ENCODE assay signal across 8 cellular contexts in the genomic region with DNA sequence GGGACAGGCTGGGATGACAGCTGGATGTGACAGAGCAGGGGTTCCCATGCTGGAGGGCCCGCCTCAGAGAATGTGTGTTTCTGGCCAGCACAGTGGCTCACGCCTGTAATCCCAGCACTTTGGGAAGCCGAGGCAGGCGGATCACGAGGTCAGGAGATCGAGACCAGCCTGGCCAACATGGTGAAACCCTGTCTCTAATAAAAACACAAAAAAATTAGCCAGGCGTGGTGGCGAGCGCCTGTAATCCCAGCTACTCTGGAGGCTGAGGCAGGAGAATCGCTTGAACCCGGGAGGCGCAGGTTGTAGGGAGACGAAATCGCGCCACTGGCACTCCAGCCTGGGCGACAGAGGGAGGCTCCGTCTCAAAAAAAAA.
DNase-seq lines count a peak whose midpoint lies in the region; ATAC-seq and TF ChIP-seq lines count a peak whose summit lies in the region.
"Not testable (repeated sequence)": the region's sequence is repeated elsewhere in the genome, so short reads cannot be mapped to it uniquely, and the experiment has no call there.

No MANE protein-coding gene starts in this region.

- H3K9ac ChIP-seq in OCI-LY1 (ENCODE audit: low read length) = peak overlapping the region; percentile 52
- H3K9ac ChIP-seq in mesendoderm (ENCODE audit: low read length) = not testable (repeated sequence)

- H2BK15ac ChIP-seq in mesendoderm (replicated peaks; ENCODE audit: low read depth) = not testable (repeated sequence)

- CTCF ChIA-PET in activated CD8-positive, alpha-beta T cell treated with anti-CD3 and anti-CD28 coated beads, Interleukin-2, amount 10 ng/mL, durations not matched to agents 7 days and 5 days (lab: Charles Lee) = not testable (repeated sequence)
- CTCF ChIA-PET in MCF 10A (lab: Yijun Ruan, JAX) = interaction anchor here (0.6 to 3.5 kb wide), 2 partner anchors 12 to 14 kb away, joined by 3 to 14 read pairs; no protein-coding TSS in a partner anchor

- POLR2A ChIA-PET in activated CD8-positive, alpha-beta T cell treated with anti-CD3 and anti-CD28 coated beads, Interleukin-2, amount 10 ng/mL, durations not matched to agents 7 days and 5 days (lab: Charles Lee); MCF 10A (lab: Yijun Ruan, JAX): not testable (repeated sequence)

- H3K4me1 Mint-ChIP-seq in activated CD8-positive, alpha-beta T cell treated with anti-CD3 and anti-CD28 coated beads, Interleukin-2, amount 10 ng/mL, durations not matched to agents 7 days and 5 days (ENCODE audit: low read depth) = peaks cover 47% of the 10 kb centered on the region
- not testable (repeated sequence) for H3K4me1 Mint-ChIP-seq in MCF 10A (ENCODE audit: insufficient read depth, unreplicated experiment)

- not testable (repeated sequence) for TF ChIP-seq CTCF in GM12865 (IDR thresholded peaks at IDR 0.05; ENCODE audit: insufficient read depth, low read depth, low read length, missing control alignments); OCI-LY1 (IDR thresholded peaks at IDR 0.05; ENCODE audit: low read length); MCF 10A (IDR thresholded peaks at IDR 0.05; ENCODE audit: unreplicated experiment); foreskin fibroblast (IDR thresholded peaks at IDR 0.05; ENCODE audit: low read depth, low read length); psoas muscle (IDR thresholded peaks at IDR 0.05); uterus (IDR thresholded peaks at IDR 0.05)

- peak overlapping the region; percentile 86 for H3K27ac Mint-ChIP-seq in activated CD8-positive, alpha-beta T cell treated with anti-CD3 and anti-CD28 coated beads, Interleukin-2, amount 10 ng/mL, durations not matched to agents 7 days and 5 days
- H3K27ac Mint-ChIP-seq in MCF 10A (ENCODE audit: low read depth, unreplicated experiment) = peak overlapping the region; percentile 74

- peaks cover 19% of the 10 kb centered on the region for H3K36me3 Mint-ChIP-seq in activated CD8-positive, alpha-beta T cell treated with anti-CD3 and anti-CD28 coated beads, Interleukin-2, amount 10 ng/mL, durations not matched to agents 7 days and 5 days (ENCODE audit: low read depth)
- H3K36me3 Mint-ChIP-seq in MCF 10A (ENCODE audit: insufficient read depth, unreplicated experiment) = peaks cover 22% of the 10 kb centered on the region

- H3K4me2 ChIP-seq in OCI-LY1 (ENCODE audit: low read length) = peak overlapping the region; percentile 55
- H3K4me2 ChIP-seq in mesendoderm (ENCODE audit: low read length) = not testable (repeated sequence)

- not testable (repeated sequence) for H3K79me1 ChIP-seq in mesendoderm (ENCODE audit: low read length)

- not testable (repeated sequence) for H4K5ac ChIP-seq in mesendoderm (ENCODE audit: low read length)

- not testable (repeated sequence) for ATAC-seq in activated CD8-positive, alpha-beta T cell treated with anti-CD3 and anti-CD28 coated beads, Interleukin-2, amount 10 ng/mL, durations not matched to agents 7 days and 5 days; psoas muscle

- H3K4me3 Mint-ChIP-seq in activated CD8-positive, alpha-beta T cell treated with anti-CD3 and anti-CD28 coated beads, Interleukin-2, amount 10 ng/mL, durations not matched to agents 7 days and 5 days = peak overlapping the region; percentile 95
- peak overlapping the region; percentile 94 for H3K4me3 Mint-ChIP-seq in MCF 10A (ENCODE audit: unreplicated experiment)

- H3K4ac ChIP-seq in mesendoderm (ENCODE audit: low read depth, low read length) = peak overlapping the region; percentile 16

- no CpG with 5 or more reads among the region's 17 CpGs for WGBS in mesendoderm (ENCODE audit: extremely low coverage, insufficient coverage, low lambda C conversion rate)
- 27 to 33% (median 32%) methylated on average over 17 of the region's 17 CpGs for WGBS in psoas muscle, 3 donors

- H3K18ac ChIP-seq in mesendoderm (ENCODE audit: low read length) = not testable (repeated sequence)

- intact Hi-C loops in MCF 10A (cut with micrococcal nuclease); psoas muscle (cut with DNase I); uterus (cut with DNase I; ENCODE audit: low total_unique reads): not testable (repeated sequence)

- DNase-seq in GM12865 (ENCODE audit: low read depth); activated CD8-positive, alpha-beta T cell treated with anti-CD3 and anti-CD28 coated beads, Interleukin-2, amount 10 ng/mL, durations not matched to agents 7 days and 5 days; MCF 10A (ENCODE audit: unreplicated experiment); foreskin fibroblast; mesendoderm; psoas muscle: not testable (repeated sequence)
- DNase-seq in uterus = peak in 1 of 2 donors; percentile 14

- H3K56ac ChIP-seq in mesendoderm (ENCODE audit: low read length) = peak overlapping the region; percentile 87

- H3K27ac ChIP-seq in OCI-LY1 (ENCODE audit: low read depth, low read length, poor library complexity, severe bottlenecking) (peak overlapping the region; percentile 67), mesendoderm (ENCODE audit: low read depth, low read length) (peak overlapping the region; percentile 78), psoas muscle (peak overlapping the region; percentile 88), uterus (peak overlapping the region; percentile 67 to 75)

- H3K4me3 ChIP-seq in GM12865 (ENCODE audit: low read depth, low read length) = peak overlapping the region; percentile 52
- H3K4me3 ChIP-seq in OCI-LY1 (ENCODE audit: low read depth, low read length, poor library complexity, severe bottlenecking) = peak overlapping the region; percentile 95
- H3K4me3 ChIP-seq in foreskin fibroblast (ENCODE audit: low read depth in 1 of 2, low read length in 2 of 2) = peak overlapping the region; percentile 38 to 57
- H3K4me3 ChIP-seq in mesendoderm (ENCODE audit: low read length) = not testable (repeated sequence)
- peak overlapping the region; percentile 89 for H3K4me3 ChIP-seq in psoas muscle
- H3K4me3 ChIP-seq in uterus = peak overlapping the region; percentile 28 to 32

- not testable (repeated sequence) for H3K23ac ChIP-seq in mesendoderm (ENCODE audit: low read length)

- not testable (repeated sequence) for H3K27me3 Mint-ChIP-seq in activated CD8-positive, alpha-beta T cell treated with anti-CD3 and anti-CD28 coated beads, Interleukin-2, amount 10 ng/mL, durations not matched to agents 7 days and 5 days (ENCODE audit: low read depth); MCF 10A (ENCODE audit: insufficient read depth, unreplicated experiment)

- H3F3A ChIP-seq in OCI-LY1 (ENCODE audit: insufficient read depth, low read length) = not testable (repeated sequence)

- not testable (repeated sequence) for H2AK5ac ChIP-seq in mesendoderm (ENCODE audit: low read length)

- H3K9me3 ChIP-seq in OCI-LY1 (ENCODE audit: low read length); psoas muscle; uterus: not testable (repeated sequence)

- H3K79me2 ChIP-seq in OCI-LY1 (ENCODE audit: insufficient read depth, low read length) (peaks cover 40% of the 10 kb centered on the region), mesendoderm (ENCODE audit: control insufficient read depth, insufficient read depth, low read length) (peaks cover 47% of the 10 kb centered on the region)

- TF ChIP-seq POLR2A in uterus (IDR thresholded peaks at IDR 0.05) = not testable (repeated sequence)

- H3K9me3 Mint-ChIP-seq in activated CD8-positive, alpha-beta T cell treated with anti-CD3 and anti-CD28 coated beads, Interleukin-2, amount 10 ng/mL, durations not matched to agents 7 days and 5 days (ENCODE audit: insufficient read depth); MCF 10A (ENCODE audit: unreplicated experiment): not testable (repeated sequence)

- not testable (repeated sequence) for H2BK5ac ChIP-seq in mesendoderm (ENCODE audit: low read length)

- not testable (repeated sequence) for H3K27me3 ChIP-seq in OCI-LY1 (ENCODE audit: insufficient read depth, low read length); mesendoderm (ENCODE audit: insufficient read depth, low read length, poor library complexity); psoas muscle (ENCODE audit: insufficient read depth in 3 of 3, low read length in 2 of 3); uterus

- H2AFZ ChIP-seq in OCI-LY1 (ENCODE audit: low read length) = not testable (repeated sequence)

- H3K9me2 ChIP-seq in OCI-LY1 (ENCODE audit: low read depth, low read length) = not testable (repeated sequence)

- H4K8ac ChIP-seq in mesendoderm (ENCODE audit: low read depth, low read length) = peak overlapping the region; percentile 28

- BruUV-seq in MCF 10A (replicated peaks; lab: Mats Ljungman, UMichigan) = not testable (repeated sequence)

- not testable (repeated sequence) for H2BK120ac ChIP-seq in mesendoderm (ENCODE audit: low read depth, low read length)

- H3K36me3 ChIP-seq in OCI-LY1 (ENCODE audit: insufficient read depth, low read length) = peaks cover 14% of the 10 kb centered on the region
- not testable (repeated sequence) for H3K36me3 ChIP-seq in mesendoderm (ENCODE audit: control insufficient read depth, insufficient read depth, low read length); psoas muscle (ENCODE audit: insufficient read depth in 1 of 2, low read depth in 1 of 2); uterus

- peaks cover 29% of the 10 kb centered on the region for H3K4me1 ChIP-seq in OCI-LY1 (ENCODE audit: insufficient read depth, low read length, severe bottlenecking)
- H3K4me1 ChIP-seq in mesendoderm (ENCODE audit: control insufficient read depth, low read depth, low read length); psoas muscle; uterus: not testable (repeated sequence)

- not testable (repeated sequence) for H4K20me1 ChIP-seq in OCI-LY1 (ENCODE audit: insufficient read depth, low read length)
